ENCODE assay signal across 29 cellular contexts in genomic region chrX:40039887-40040286, GRCh38.
"Had no signal": no experiment of that assay in that cellular context is flagged by ENCODE, and none has a peak within 500 bp of the region (broad histone marks: within the 10 kb centered on the region; RNA-seq: fewer than 3 reads in every experiment).

No MANE protein-coding gene starts in this region.

- H3K36me3 ChIP-seq: ascending aorta, cardiac muscle cell had no signal

- H3K4me1 ChIP-seq: ascending aorta had no signal

- H3K4me3 Mint-ChIP-seq: activated CD4-positive, alpha-beta T cell treated with anti-CD3 and anti-CD28 coated beads, Interleukin-2, amount 10 ng/mL, durations not matched to agents 7 days and 5 days; activated naive CD4-positive, alpha-beta T cell treated with anti-CD3 and anti-CD28 coated beads, Interleukin-2, amount 50 U/mL, for 24 hours; activated T-cell treated with anti-CD3 and anti-CD28 coated beads, Interleukin-2, amount 50 U/mL, for 24 hours; central memory CD8-positive, alpha-beta T cell had no signal

- H3K27ac Mint-ChIP-seq: activated naive CD4-positive, alpha-beta T cell treated with anti-CD3 and anti-CD28 coated beads, Interleukin-2, amount 50 U/mL, for 24 hours; T-cell had no signal

- H3K36me3 Mint-ChIP-seq: T-cell had no signal

- H2AFZ ChIP-seq: PC-9 had no signal

- H3K27me3 Mint-ChIP-seq: activated CD4-positive, alpha-beta T cell treated with anti-CD3 and anti-CD28 coated beads, Interleukin-2, amount 10 ng/mL, durations not matched to agents 7 days and 5 days; activated naive CD4-positive, alpha-beta T cell treated with anti-CD3 and anti-CD28 coated beads, Interleukin-2, amount 50 U/mL, for 24 hours; activated naive CD8-positive, alpha-beta T cell treated with anti-CD3 and anti-CD28 coated beads, Interleukin-2, amount 10 ng/mL, durations not matched to agents 7 days and 5 days; central memory CD8-positive, alpha-beta T cell had no signal

- H3K27me3 ChIP-seq: ascending aorta, cardiac muscle cell had no signal

- H3K9me3 Mint-ChIP-seq: activated naive CD4-positive, alpha-beta T cell treated with anti-CD3 and anti-CD28 coated beads, Interleukin-2, amount 50 U/mL, for 24 hours; activated T-cell treated with anti-CD3 and anti-CD28 coated beads, Interleukin-2, amount 50 U/mL, for 24 hours; central memory CD8-positive, alpha-beta T cell had no signal

- DNase-seq: activated CD4-positive, alpha-beta T cell treated with anti-CD3 and anti-CD28 coated beads, Interleukin-2, amount 10 ng/mL, durations not matched to agents 7 days and 5 days; activated CD4-positive, alpha-beta T cell treated with anti-CD3 and anti-CD28 coated beads, Interleukin-2, amount 50 U/mL, for 48 hours; activated CD8-positive, alpha-beta T cell treated with anti-CD3 and anti-CD28 coated beads, Interleukin-2, amount 10 ng/mL, durations not matched to agents 7 days and 5 days; activated gamma-delta T cell; activated naive CD4-positive, alpha-beta T cell treated with Interleukin-2 at 50 U/mL for 16 hours; activated naive CD8-positive, alpha-beta T cell treated with anti-CD3 and anti-CD28 coated beads, Interleukin-2, amount 10 ng/mL, durations not matched to agents 7 days and 5 days; activated T-cell treated with anti-CD3 and anti-CD28 coated beads, Interleukin-2, amount 50 U/mL, for 24 hours; amygdala; MM.1S; MV-4-11; NCI-H1092; NCI-H1436 treated with DMSO at 0.1 percent for 48 hours; NCI-H1694 treated with DMSO at 0.1 percent for 48 hours; NCI-H2029; NCI-H345; NCI-H524 treated with DMSO at 0.1 percent for 48 hours; PC-9; SIG-M5; T-cell; T1000 had no signal

- H3K4me3 ChIP-seq: ascending aorta, cardiac muscle cell, PC-9 had no signal

- ATAC-seq: activated CD8-positive, alpha-beta T cell treated with anti-CD3 and anti-CD28 coated beads, Interleukin-2, amount 10 ng/mL, durations not matched to agents 7 days and 5 days; Right ventricle myocardium inferior; SK-N-SH treated with all-trans-retinoic acid at 6 μM for 48 hours; T-cell had no signal

- H3K4me2 ChIP-seq: PC-9 had no signal

- H3K27ac ChIP-seq: ascending aorta, cardiac muscle cell, PC-9, RWPE1 had no signal

- FAIRE-seq: RCC 7860, TTC549 had no signal
